ENCODE assay signal across 8 cellular contexts in the genomic region with DNA sequence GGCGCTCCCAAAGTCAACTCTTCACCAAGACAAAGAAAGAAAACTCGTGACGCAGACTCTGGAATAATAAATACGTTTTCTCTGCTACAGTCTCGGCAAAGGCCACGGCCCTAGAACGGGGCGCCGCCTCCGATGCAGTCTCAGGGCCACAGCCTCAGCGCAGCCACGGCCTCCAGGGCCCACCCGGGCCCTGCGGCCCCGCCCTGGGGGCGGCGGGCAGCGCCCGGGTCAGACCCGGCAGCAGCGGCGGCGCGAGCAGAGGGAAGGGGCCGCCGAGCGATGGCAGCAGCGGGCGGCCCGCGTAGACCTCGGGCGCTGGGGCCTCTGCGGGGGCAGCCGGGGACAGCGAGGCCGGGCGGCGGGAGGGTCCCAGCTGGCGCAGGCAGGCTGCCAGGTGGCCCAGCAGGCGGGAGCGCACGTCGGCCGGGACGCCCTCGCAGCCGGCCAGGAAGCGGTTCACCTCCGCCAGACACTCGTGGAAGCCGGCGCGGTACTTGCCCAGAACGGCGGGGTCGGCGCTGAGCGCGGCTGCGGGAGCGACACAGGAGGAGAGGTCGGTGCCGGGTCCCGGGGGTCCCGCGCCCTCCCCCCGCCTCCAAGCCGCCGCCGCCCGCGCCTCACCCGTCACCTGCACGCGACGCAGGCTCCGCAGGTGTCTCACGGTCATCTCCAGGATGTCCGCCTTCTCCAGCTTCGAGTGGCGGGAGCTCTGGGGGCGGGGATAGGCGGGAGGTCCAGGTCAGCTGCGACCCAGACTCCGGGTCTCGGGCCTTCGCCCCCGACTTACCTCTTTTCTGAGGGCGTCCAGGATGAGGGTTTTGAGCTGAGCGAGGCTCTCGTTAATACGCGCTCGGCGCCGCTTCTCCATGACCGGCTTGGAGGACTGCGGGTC. TPM values are rescaled to one million over a fixed set of nuclear protein-coding genes. Genes with fewer than 3 reads are reported as not detected.
A peak's percentile ranks its signal among the peaks of the same experiment; 100 is the strongest.
DNase-seq lines count a peak whose midpoint lies in the region; ATAC-seq and TF ChIP-seq lines count a peak whose summit lies in the region.

No MANE protein-coding gene starts in this region.

- CTCF ChIA-PET in CD8-positive, alpha-beta memory T cell (lab: Charles Lee): no interaction called here

- peaks cover 29 to 42% of the 10 kb centered on the region in 2 donors for H3K27me3 Mint-ChIP-seq in CD8-positive, alpha-beta memory T cell
- peaks cover 26% of the 10 kb centered on the region for H3K27me3 Mint-ChIP-seq in type B pancreatic cell

- H3K9me3 ChIP-seq in CD8-positive, alpha-beta memory T cell (ENCODE audit: low read length): no peaks in the 10 kb centered on the region
- no peaks in the 10 kb centered on the region for H3K9me3 ChIP-seq in liver (ENCODE audit: control insufficient read depth in 4 of 4, low read length in 3 of 4)

- peaks cover 5 to 16% (median 6%) of the 10 kb centered on the region in 3 donors for H3K4me1 Mint-ChIP-seq in CD8-positive, alpha-beta memory T cell
- peaks cover 8% of the 10 kb centered on the region for H3K4me1 Mint-ChIP-seq in type B pancreatic cell (ENCODE audit: unreplicated experiment)

- TF ChIP-seq RAD21 in liver (IDR thresholded peaks at IDR 0.05): no peak

- peak overlapping the region in 2 of 8 donors; percentile 42 to 93 for H3K27ac Mint-ChIP-seq in CD8-positive, alpha-beta memory T cell
- H3K27ac Mint-ChIP-seq in type B pancreatic cell: no peak overlapping the region

- peak in 4 of 5 donors; percentile 19 to 58 (median 39) for DNase-seq in CD8-positive, alpha-beta memory T cell
- peak; percentile 28 for DNase-seq in KBM-7
- peak; percentile 37 to 52 for DNase-seq in cardiac fibroblast (ENCODE audit: low read depth in 2 of 2)
- DNase-seq in type B pancreatic cell (ENCODE audit: extremely low spot score, unreplicated experiment): peak; percentile 74
- no peak for DNase-seq in NCI-H2081 (lab: John Stamatoyannopoulos, UW)

- TF ChIP-seq CTCF in cardiac fibroblast (IDR thresholded peaks at IDR 0.05; ENCODE audit: low read depth, low read length): no peak
- no peak for TF ChIP-seq CTCF in liver (IDR thresholded peaks at IDR 0.05; ENCODE audit: low read depth, low read length, missing input control)
- TF ChIP-seq CTCF in type B pancreatic cell (conservative IDR thresholded peaks at IDR 0.05): no peak

- H3K4me3 Mint-ChIP-seq in CD8-positive, alpha-beta memory T cell: peak overlapping the region in 5 of 7 donors; percentile 27 to 64 (median 47)
- H3K4me3 Mint-ChIP-seq in type B pancreatic cell: peak overlapping the region; percentile 69

- ATAC-seq in GM19328 (IDR thresholded peaks at IDR 0.05; ENCODE audit: unreplicated experiment): no peak
- no peak for ATAC-seq in GM18867 (IDR thresholded peaks at IDR 0.05; ENCODE audit: unreplicated experiment)

- H3K4me1 ChIP-seq in CD8-positive, alpha-beta memory T cell (ENCODE audit: insufficient read depth, low read length): peaks cover 17% of the 10 kb centered on the region
- H3K4me1 ChIP-seq in liver (ENCODE audit: control insufficient read depth in 4 of 4, insufficient read depth in 4 of 4, low read length in 3 of 4): peaks cover 0 to 38% (median 23%) of the 10 kb centered on the region in 4 donors

- H3K27ac ChIP-seq in CD8-positive, alpha-beta memory T cell (ENCODE audit: low read depth, low read length): no peak overlapping the region
- peak overlapping the region; percentile 23 to 50 for H3K27ac ChIP-seq in liver (ENCODE audit: low read depth in 1 of 2, low read length in 2 of 2)

- H3K27me3 ChIP-seq in CD8-positive, alpha-beta memory T cell (ENCODE audit: insufficient read depth, low read length, poor library complexity, severe bottlenecking): peaks cover 28% of the 10 kb centered on the region
- H3K27me3 ChIP-seq in liver (ENCODE audit: control insufficient read depth in 4 of 4, insufficient read depth in 4 of 4, low read length in 3 of 4): peaks cover 0 to 11% (median 1%) of the 10 kb centered on the region in 4 donors

- in situ Hi-C loops in KBM-7 (cut with MboI; ENCODE audit: low pct_unique_long_range_greater_than_20kb, low sequenced_read_pairs): no loop called here

- POLR2A ChIA-PET in CD8-positive, alpha-beta memory T cell (lab: Charles Lee): interaction anchor here (1.3 kb wide), 1 partner anchor 19 kb away, joined by 3 read pairs; no protein-coding TSS in a partner anchor

- H3K4me3 ChIP-seq in CD8-positive, alpha-beta memory T cell (ENCODE audit: low read length): no peak overlapping the region
- peak overlapping the region; percentile 49 to 50 for H3K4me3 ChIP-seq in cardiac fibroblast (replicated peaks in 1 of 2; ENCODE audit: low read depth in 2 of 2, low read length in 2 of 2)
- H3K4me3 ChIP-seq in liver (ENCODE audit: low read depth in 1 of 3, low read length in 3 of 3): peak overlapping the region in 1 of 3 donors; percentile 66

- no peak overlapping the region for H3K9ac ChIP-seq in liver (ENCODE audit: low read depth in 1 of 2, low read length in 2 of 2)

- no peaks in the 10 kb centered on the region for H3K36me3 Mint-ChIP-seq in CD8-positive, alpha-beta memory T cell
- no peaks in the 10 kb centered on the region for H3K36me3 Mint-ChIP-seq in type B pancreatic cell

- no peaks in the 10 kb centered on the region for H3K36me3 ChIP-seq in CD8-positive, alpha-beta memory T cell (ENCODE audit: insufficient read depth, low read length)
- peaks cover 0 to 1% (median 0%) of the 10 kb centered on the region in 4 donors for H3K36me3 ChIP-seq in liver (ENCODE audit: control insufficient read depth in 4 of 4, insufficient read depth in 3 of 4, low read depth in 1 of 4, low read length in 3 of 4)

- peaks cover 0 to 1% (median 0%) of the 10 kb centered on the region in 5 donors for H3K9me3 Mint-ChIP-seq in CD8-positive, alpha-beta memory T cell
- H3K9me3 Mint-ChIP-seq in type B pancreatic cell: no peaks in the 10 kb centered on the region

- WGBS in liver: 2% methylated on average over 99 of the region's 99 CpGs

TF ChIP-seq in liver, 16 proteins besides CTCF, POLR2A, EP300 and RAD21 (continues in another document):
- TF ChIP-seq JUND (IDR thresholded peaks at IDR 0.05): no peak
- TF ChIP-seq SP1 (IDR thresholded peaks at IDR 0.05): no peak
- TF ChIP-seq, protein P1, sequence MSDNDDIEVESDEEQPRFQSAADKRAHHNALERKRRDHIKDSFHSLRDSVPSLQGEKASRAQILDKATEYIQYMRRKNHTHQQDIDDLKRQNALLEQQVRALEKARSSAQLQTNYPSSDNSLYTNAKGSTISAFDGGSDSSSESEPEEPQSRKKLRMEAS (IDR thresholded peaks at IDR 0.05): no peak
- no peak for TF ChIP-seq EGR1 (IDR thresholded peaks at IDR 0.05; ENCODE audit: low read depth in 2 of 2)
- TF ChIP-seq GABPA (IDR thresholded peaks at IDR 0.05 in 1 of 2, conservative IDR thresholded peaks at IDR 0.05 in 1 of 2): no peak
- TF ChIP-seq, protein P2, sequence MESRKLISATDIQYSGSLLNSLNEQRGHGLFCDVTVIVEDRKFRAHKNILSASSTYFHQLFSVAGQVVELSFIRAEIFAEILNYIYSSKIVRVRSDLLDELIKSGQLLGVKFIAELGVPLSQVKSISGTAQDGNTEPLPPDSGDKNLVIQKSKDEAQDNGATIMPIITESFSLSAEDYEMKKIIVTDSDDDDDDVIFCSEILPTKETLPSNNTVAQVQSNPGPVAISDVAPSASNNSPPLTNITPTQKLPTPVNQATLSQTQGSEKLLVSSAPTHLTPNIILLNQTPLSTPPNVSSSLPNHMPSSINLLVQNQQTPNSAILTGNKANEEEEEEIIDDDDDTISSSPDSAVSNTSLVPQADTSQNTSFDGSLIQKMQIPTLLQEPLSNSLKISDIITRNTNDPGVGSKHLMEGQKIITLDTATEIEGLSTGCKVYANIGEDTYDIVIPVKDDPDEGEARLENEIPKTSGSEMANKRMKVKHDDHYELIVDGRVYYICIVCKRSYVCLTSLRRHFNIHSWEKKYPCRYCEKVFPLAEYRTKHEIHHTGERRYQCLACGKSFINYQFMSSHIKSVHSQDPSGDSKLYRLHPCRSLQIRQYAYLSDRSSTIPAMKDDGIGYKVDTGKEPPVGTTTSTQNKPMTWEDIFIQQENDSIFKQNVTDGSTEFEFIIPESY (IDR thresholded peaks at IDR 0.05): no peak

RNA-seq across cellular contexts. Expression of a gene that starts 0.7 kb away (rescaled TPM):
- under 1 TPM; 0.24 to 0.62 TPM for total RNA-seq in CD8-positive, alpha-beta memory T cell
- polyA plus RNA-seq in CD8-positive, alpha-beta memory T cell: not detected
- total RNA-seq in liver: 1 to 10 TPM in 1 of 2 donors, under 1 TPM in 1; 0.93 to 1.7 TPM
- 1 to 10 TPM; 1.7 to 1.9 TPM for polyA plus RNA-seq in liver
- total RNA-seq in type B pancreatic cell (ENCODE audit: low replicate concordance): 37.6 and 54.1 TPM in 2 replicates

RNA-seq across cellular contexts. Expression of a gene that starts 14.1 kb away (rescaled TPM):
- 10 to 100 TPM; 16.9 to 20.4 TPM for total RNA-seq in CD8-positive, alpha-beta memory T cell
- polyA plus RNA-seq in CD8-positive, alpha-beta memory T cell: 250 TPM
- total RNA-seq in liver (10 to 100 TPM in 1 of 2 donors, 1 to 10 TPM in 1; 9.3 to 30.1 TPM), type B pancreatic cell (ENCODE audit: low replicate concordance) (20.8 and 34.6 TPM in 2 replicates)
- polyA plus RNA-seq in liver: 10 to 100 TPM; 82.8 to 89.4 TPM

RNA-seq across cellular contexts. Expression of a gene that starts 17.3 kb away (rescaled TPM):
- not detected for total RNA-seq in CD8-positive, alpha-beta memory T cell
- not detected for polyA plus RNA-seq in CD8-positive, alpha-beta memory T cell
- total RNA-seq in liver: under 1 TPM in 1 of 2 donors, not detected in 1; under 0.01 TPM
- under 1 TPM in 1 of 2 donors, not detected in 1; 0.06 TPM for polyA plus RNA-seq in liver
- total RNA-seq in type B pancreatic cell (ENCODE audit: low replicate concordance): 0.34 and 0.62 TPM in 2 replicates

RNA-seq across cellular contexts. Expression of a gene that starts 20.8 kb away (rescaled TPM):
- 1 to 10 TPM; 7.1 to 8.0 TPM for total RNA-seq in CD8-positive, alpha-beta memory T cell
- polyA plus RNA-seq in CD8-positive, alpha-beta memory T cell: not detected
- 10 to 100 TPM; 15.7 to 22.4 TPM for total RNA-seq in liver
- 10 to 100 TPM in 1 of 2 donors, 1 to 10 TPM in 1; 1.8 to 18.1 TPM for polyA plus RNA-seq in liver
- 166 and 285 TPM in 2 replicates for total RNA-seq in type B pancreatic cell (ENCODE audit: low replicate concordance)

RNA-seq across cellular contexts. Expression of a gene that starts 32.9 kb away (rescaled TPM):
- 1 to 10 TPM; 2.7 to 3.5 TPM for total RNA-seq in CD8-positive, alpha-beta memory T cell
- polyA plus RNA-seq in CD8-positive, alpha-beta memory T cell: 0.49 TPM
- total RNA-seq in liver (under 1 TPM in 1 of 2 donors, not detected in 1; 0.17 TPM), type B pancreatic cell (ENCODE audit: low replicate concordance) (6.4 and 16.7 TPM in 2 replicates)
- polyA plus RNA-seq in liver: under 1 TPM in 1 of 2 donors, not detected in 1; 0.18 TPM

Comparison
In these comparisons a context has a peak if more than half of its experiments do, and no peak if none do; other contexts are left out.
1. DNase-seq: peak in CD8-positive, alpha-beta memory T cell (4 of 5), KBM-7 (single experiment), cardiac fibroblast (2 of 2) and type B pancreatic cell (single experiment); none in NCI-H2081 (0 of 2).
2. RNA of a gene that starts 0.7 kb away (total RNA-seq): 37.6 to 54.1 TPM in type B pancreatic cell; 0.93 to 1.7 TPM in liver and 0.24 to 0.62 TPM in CD8-positive, alpha-beta memory T cell; every median in the first group is over 10 times any median in the second.